Comparison of ENCODE assay signal across 29 cellular contexts in genomic region chr9:33695299-33695698, GRCh38.
DNase-seq lines count a peak whose midpoint lies in the region; ATAC-seq and TF ChIP-seq lines count a peak whose summit lies in the region.
"Had no signal": no experiment of that assay in that cellular context is flagged by ENCODE, and none has a peak within 500 bp of the region (broad histone marks: within the 10 kb centered on the region; RNA-seq: fewer than 3 reads in every experiment).

No MANE protein-coding gene starts in this region.

- no peak overlapping the region for H3K27ac ChIP-seq in right atrium auricular region
- H3K27ac ChIP-seq: 22Rv1; A549; BLaER1; BLaER1 treated with 17β-estradiol and CSF1 and Interleukin-3, amounts not matched to agents 10 nM and 100 nM; C4-2B had no signal

- H3K4me3 ChIP-seq in right atrium auricular region: no peak overlapping the region
- H3K4me3 ChIP-seq: A549; BLaER1; BLaER1 treated with 17β-estradiol and CSF1 and Interleukin-3, amounts not matched to agents 10 nM and 100 nM had no signal

- H3K9me3 ChIP-seq in right atrium auricular region: no peaks in the 10 kb centered on the region
- H3K9me3 ChIP-seq: A549; BE2C; BLaER1; BLaER1 treated with 17β-estradiol and CSF1 and Interleukin-3, amounts not matched to agents 10 nM and 100 nM; Caco-2 had no signal

- DNase-seq in left ventricle myocardium superior (no peak), right atrium auricular region (ENCODE audit: low spot score) (no peak), Ammon's horn (ENCODE audit: low spot score) (peak; percentile 14), inferior parietal cortex (ENCODE audit: extremely low spot score) (no peak)
- DNase-seq: 8988T; ACHN; AML-193; BE2C; C1 segment of cervical spinal cord; Caco-2; Calu3; CD4-positive, alpha-beta memory T cell; CD4-positive, alpha-beta T cell; CD4-positive, CD25-positive, alpha-beta regulatory T cell; CD8-positive, alpha-beta memory T cell; CD8-positive, alpha-beta T cell; COR-L47; DMS 273 treated with DMSO at 0.1 percent for 48 hours; DMS153; DMS53; DMS79; DMS79 treated with DMSO at 0.1 percent for 48 hours; DND-41; EL had no signal

- intact Hi-C loops in left ventricle myocardium superior (cut with micrococcal nuclease): no loop called here

- H3K27me3 ChIP-seq in right atrium auricular region: no peaks in the 10 kb centered on the region
- H3K27me3 ChIP-seq: BE2C; BLaER1; BLaER1 treated with 17β-estradiol and CSF1 and Interleukin-3, amounts not matched to agents 10 nM and 100 nM had no signal

- no peaks in the 10 kb centered on the region for H3K36me3 ChIP-seq in right atrium auricular region
- H3K36me3 ChIP-seq: BE2C; BLaER1; BLaER1 treated with 17β-estradiol and CSF1 and Interleukin-3, amounts not matched to agents 10 nM and 100 nM had no signal

- TF ChIP-seq CTCF in right atrium auricular region (IDR thresholded peaks at IDR 0.05): no peak

- no peaks in the 10 kb centered on the region for H3K4me1 ChIP-seq in right atrium auricular region
- H3K4me1 ChIP-seq: A549, BE2C, BLaER1, Caco-2 had no signal

- peak; percentile 39 for ATAC-seq in left ventricle myocardium superior
- ATAC-seq: A549; CD8-positive, alpha-beta T cell had no signal
